31 cellular contexts compared by ENCODE assay signal in the genomic region with DNA sequence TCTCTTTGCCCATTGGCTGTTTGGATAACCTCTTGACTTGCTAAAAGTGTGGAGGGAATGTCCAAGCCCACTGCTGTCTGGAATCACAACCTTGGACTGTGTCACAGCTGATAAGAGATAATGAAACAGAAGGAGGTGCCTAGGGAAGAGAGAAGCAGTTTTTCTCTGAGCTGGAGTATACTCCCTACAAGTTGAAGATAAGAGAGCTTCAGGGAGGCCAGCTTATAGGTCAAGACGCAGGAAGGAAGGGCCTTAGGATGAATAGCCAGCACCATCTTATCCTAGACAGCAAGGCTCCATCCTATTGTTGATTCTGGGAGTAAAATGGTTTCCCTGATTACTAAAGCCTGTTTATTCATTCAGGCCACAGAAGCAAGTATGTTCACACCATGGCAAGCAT.
"Had no signal": no experiment of that assay in that cellular context is flagged by ENCODE, and none has a peak within 500 bp of the region (broad histone marks: within the 10 kb centered on the region; RNA-seq: fewer than 3 reads in every experiment).

No MANE protein-coding gene starts in this region.

- H3K27ac ChIP-seq: body of pancreas, gastrocnemius medialis, parathyroid adenoma, stomach, suprapubic skin, transverse colon, vagina, VCaP had no signal

- H3K9ac ChIP-seq: parathyroid adenoma had no signal

- H3K27ac Mint-ChIP-seq: activated CD4-positive, alpha-beta T cell treated with anti-CD3 and anti-CD28 coated beads, Interleukin-2, amount 10 ng/mL, durations not matched to agents 7 days and 5 days; activated CD8-positive, alpha-beta memory T cell treated with anti-CD3 and anti-CD28 coated beads, Interleukin-2, amount 10 ng/mL, durations not matched to agents 7 days and 5 days; activated CD8-positive, alpha-beta T cell treated with anti-CD3 and anti-CD28 coated beads for 36 hours; activated naive CD8-positive, alpha-beta T cell treated with anti-CD3 and anti-CD28 coated beads, Interleukin-2, amount 50 U/mL, for 24 hours; nephron progenitor cell; stimulated activated memory B cell treated with anti-CD40 and anti-IgM and Interleukin-4, amounts not matched to agents 10 μg/mL and 1 μg/mL and 100 μg/mL, for 72 hours had no signal

- H3K9me3 Mint-ChIP-seq: activated CD4-positive, alpha-beta T cell treated with anti-CD3 and anti-CD28 coated beads, Interleukin-2, amount 10 ng/mL, durations not matched to agents 7 days and 5 days; nephron progenitor cell had no signal

- ATAC-seq: activated CD8-positive, alpha-beta memory T cell treated with anti-CD3 and anti-CD28 coated beads, Interleukin-2, amount 10 ng/mL, durations not matched to agents 7 days and 5 days; activated CD8-positive, alpha-beta T cell treated with anti-CD3 and anti-CD28 coated beads for 36 hours; activated naive CD8-positive, alpha-beta T cell treated with anti-CD3 and anti-CD28 coated beads, Interleukin-2, amount 50 U/mL, for 24 hours; body of pancreas; esophagus mucosa; gastrocnemius medialis; left ventricle myocardium superior; sciatic nerve; stimulated activated memory B cell treated with anti-CD40 and anti-IgM and Interleukin-4, amounts not matched to agents 10 μg/mL and 1 μg/mL and 100 μg/mL, for 72 hours had no signal

- H3K27me3 ChIP-seq: body of pancreas, gastrocnemius medialis, stomach, suprapubic skin, transverse colon, vagina had no signal

- H3K79me2 ChIP-seq: parathyroid adenoma had no signal

- FAIRE-seq: endothelial cell of umbilical vein, small intestine had no signal

- H3K36me3 ChIP-seq: gastrocnemius medialis, stomach, suprapubic skin, transverse colon, vagina had no signal

- H3K4me1 ChIP-seq: body of pancreas, gastrocnemius medialis, parathyroid adenoma, stomach, transverse colon, vagina had no signal

- DNase-seq: activated CD4-positive, alpha-beta T cell treated with anti-CD3 and anti-CD28 coated beads, Interleukin-2, amount 10 ng/mL, durations not matched to agents 7 days and 5 days; activated CD4-positive, CD25-positive, alpha-beta regulatory T cell treated with anti-CD3 and anti-CD28 coated beads, Interleukin-2, amount 50 U/mL, for 72 hours; activated CD8-positive, alpha-beta memory T cell treated with anti-CD3 and anti-CD28 coated beads, Interleukin-2, amount 10 ng/mL, durations not matched to agents 7 days and 5 days; activated CD8-positive, alpha-beta T cell treated with anti-CD3 and anti-CD28 coated beads for 36 hours; activated gamma-delta T cell; activated naive CD4-positive, alpha-beta T cell treated with anti-CD3 and anti-CD28 coated beads, Interleukin-2, amount 50 U/mL, for 16 hours; activated naive CD8-positive, alpha-beta T cell treated with anti-CD3 and anti-CD28 coated beads, Interleukin-2, amount 50 U/mL, for 24 hours; activated T-cell treated with anti-CD3 and anti-CD28 coated beads for 4 hours; anterior cingulate cortex; body of pancreas; caudate nucleus; dermis blood vessel endothelial cell; effector memory CD4-positive, alpha-beta T cell; gastrocnemius medialis; hippocampal formation; kidney glomerular epithelial cell; left ventricle myocardium superior; nephron progenitor cell; small intestine; stimulated activated CD4-positive, alpha-beta T cell treated with anti-CD3 and anti-CD28 coated beads, Interleukin-2, amount 100 ng/mL, for 24 hours; stomach; T-helper 1 cell; transverse colon had no signal

- H3K27me3 Mint-ChIP-seq: activated CD4-positive, alpha-beta T cell treated with anti-CD3 and anti-CD28 coated beads, Interleukin-2, amount 10 ng/mL, durations not matched to agents 7 days and 5 days; activated CD8-positive, alpha-beta memory T cell treated with anti-CD3 and anti-CD28 coated beads, Interleukin-2, amount 10 ng/mL, durations not matched to agents 7 days and 5 days; activated CD8-positive, alpha-beta T cell treated with anti-CD3 and anti-CD28 coated beads for 36 hours; activated naive CD8-positive, alpha-beta T cell treated with anti-CD3 and anti-CD28 coated beads, Interleukin-2, amount 50 U/mL, for 24 hours; stimulated activated memory B cell treated with anti-CD40 and anti-IgM and Interleukin-4, amounts not matched to agents 10 μg/mL and 1 μg/mL and 100 μg/mL, for 72 hours had no signal

- H3K4me1 Mint-ChIP-seq: activated CD4-positive, alpha-beta T cell treated with anti-CD3 and anti-CD28 coated beads, Interleukin-2, amount 10 ng/mL, durations not matched to agents 7 days and 5 days; activated CD8-positive, alpha-beta memory T cell treated with anti-CD3 and anti-CD28 coated beads, Interleukin-2, amount 10 ng/mL, durations not matched to agents 7 days and 5 days; activated naive CD8-positive, alpha-beta T cell treated with anti-CD3 and anti-CD28 coated beads, Interleukin-2, amount 50 U/mL, for 24 hours; nephron progenitor cell; stimulated activated memory B cell treated with anti-CD40 and anti-IgM and Interleukin-4, amounts not matched to agents 10 μg/mL and 1 μg/mL and 100 μg/mL, for 72 hours had no signal

- H2AFZ ChIP-seq: parathyroid adenoma had no signal

- H3K4me3 Mint-ChIP-seq: activated CD4-positive, alpha-beta T cell treated with anti-CD3 and anti-CD28 coated beads, Interleukin-2, amount 10 ng/mL, durations not matched to agents 7 days and 5 days; activated CD8-positive, alpha-beta memory T cell treated with anti-CD3 and anti-CD28 coated beads, Interleukin-2, amount 10 ng/mL, durations not matched to agents 7 days and 5 days; activated CD8-positive, alpha-beta T cell treated with anti-CD3 and anti-CD28 coated beads for 36 hours; activated naive CD8-positive, alpha-beta T cell treated with anti-CD3 and anti-CD28 coated beads, Interleukin-2, amount 50 U/mL, for 24 hours; nephron progenitor cell; stimulated activated memory B cell treated with anti-CD40 and anti-IgM and Interleukin-4, amounts not matched to agents 10 μg/mL and 1 μg/mL and 100 μg/mL, for 72 hours had no signal

- H3K36me3 Mint-ChIP-seq: activated CD8-positive, alpha-beta memory T cell treated with anti-CD3 and anti-CD28 coated beads, Interleukin-2, amount 10 ng/mL, durations not matched to agents 7 days and 5 days; stimulated activated memory B cell treated with anti-CD40 and anti-IgM and Interleukin-4, amounts not matched to agents 10 μg/mL and 1 μg/mL and 100 μg/mL, for 72 hours had no signal

- H3K9me3 ChIP-seq: body of pancreas, gastrocnemius medialis, suprapubic skin, transverse colon, vagina had no signal

- H3K4me3 ChIP-seq: body of pancreas, gastrocnemius medialis, stomach, suprapubic skin, transverse colon, vagina had no signal
